ENCODE assay signal across 15 cellular contexts in the genomic region with DNA sequence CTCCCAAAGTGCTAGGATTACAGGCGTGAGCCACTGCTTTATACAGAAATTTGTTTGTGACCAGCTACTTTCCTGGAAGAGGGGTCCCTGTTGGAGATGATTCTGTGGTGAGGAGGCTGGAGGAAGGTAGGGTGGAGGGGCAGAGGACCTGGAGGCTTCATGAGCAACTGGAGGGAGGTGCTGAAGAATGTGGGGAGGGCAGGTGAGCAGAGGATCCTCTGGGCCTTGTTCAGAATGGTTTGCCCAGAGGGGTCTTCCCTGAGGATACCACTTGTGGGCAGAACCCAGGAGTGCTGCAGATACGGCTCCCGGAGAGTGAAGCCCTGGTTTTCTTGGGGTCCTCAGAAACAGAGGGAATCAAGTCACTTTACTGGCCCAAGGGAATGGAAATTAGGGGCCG.
DNase-seq lines count a peak whose midpoint lies in the region; ATAC-seq, FAIRE-seq and TF ChIP-seq lines count a peak whose summit lies in the region.
"Had no signal": no experiment of that assay in that cellular context is flagged by ENCODE, and none has a peak within 500 bp of the region (broad histone marks: within the 10 kb centered on the region; RNA-seq: fewer than 3 reads in every experiment).

No MANE protein-coding gene starts in this region.

- 58% methylated on average over 3 of the region's 4 CpGs for WGBS in HepG2 (ENCODE audit: low lambda C conversion rate)
- 100% methylated on average over 1 of the region's 4 CpGs for WGBS in right lobe of liver (ENCODE audit: insufficient coverage, low coverage, low lambda C conversion rate, missing lambda C conversion rate)
- 88 to 95% methylated on average over 4 of the region's 4 CpGs for WGBS in ectodermal cell, 2 experiments

- TF ChIP-seq RAD21 in HepG2 (CRISPR knock-in tag; IDR thresholded peaks at IDR 0.05): no peak

- H4K20me1 ChIP-seq in HepG2 (ENCODE audit: insufficient read depth, low read length): no peaks in the 10 kb centered on the region

- H3K27me3 ChIP-seq in HepG2 (ENCODE audit: control insufficient read depth in 1 of 2, insufficient read depth in 2 of 2, low read length in 2 of 2): peaks cover 1 to 6% of the 10 kb centered on the region in 2 experiments; a peak in 2 of 5 replicates
- no peaks in the 10 kb centered on the region for H3K27me3 ChIP-seq in right lobe of liver
- no peaks in the 10 kb centered on the region for H3K27me3 ChIP-seq in ectodermal cell (ENCODE audit: control insufficient read depth, insufficient read depth, low read length, poor library complexity, severe bottlenecking)

- peak overlapping the region; percentile 38 for H3K4me3 Mint-ChIP-seq in nephron progenitor cell
- H3K4me3 Mint-ChIP-seq in naive thymus-derived CD8-positive, alpha-beta T cell: no peak overlapping the region
- H3K4me3 Mint-ChIP-seq: activated CD8-positive, alpha-beta T cell treated with anti-CD3 and anti-CD28 coated beads, Interleukin-2, amount 10 ng/mL, durations not matched to agents 7 days and 5 days; CD4-positive, alpha-beta memory T cell had no signal

- no peak overlapping the region for H3K9ac ChIP-seq in HepG2 (ENCODE audit: insufficient read depth, low read depth, low read length)
- H3K9ac ChIP-seq: SK-N-SH had no signal

- CTCF ChIA-PET in HepG2 (lab: Yijun Ruan, JAX; ENCODE audit: low intra/inter-chr PET ratio, low total read pairs): no interaction called here

- peaks cover 9% of the 10 kb centered on the region for H3K9me3 Mint-ChIP-seq in nephron progenitor cell
- peaks cover 0 to 10% (median 3%) of the 10 kb centered on the region in 9 donors for H3K9me3 Mint-ChIP-seq in naive thymus-derived CD8-positive, alpha-beta T cell

- H3K4me2 ChIP-seq in HepG2 (ENCODE audit: low read depth, low read length): peak overlapping the region; percentile 93
- H3K4me2 ChIP-seq: SK-N-SH had no signal

- POLR2A ChIA-PET in HepG2 (lab: Yijun Ruan, JAX): no interaction called here
- POLR2A ChIA-PET in naive thymus-derived CD8-positive, alpha-beta T cell (lab: Charles Lee): interaction anchor here (0.5 kb wide), 1 partner anchor 31 kb away, joined by 3 read pairs; no protein-coding TSS in a partner anchor

- TF ChIP-seq POLR2A in HepG2 (IDR thresholded peaks at IDR 0.05; ENCODE audit: insufficient read depth in 1 of 2, low read depth in 2 of 2, low read length in 2 of 2) (no peak), right lobe of liver (IDR thresholded peaks at IDR 0.05) (no peak), erythroblast (IDR thresholded peaks at IDR 0.05; ENCODE audit: low read length) (no peak)

- intact Hi-C loops in HepG2 (cut with micrococcal nuclease; ENCODE audit: unreplicated experiment): no loop called here
- intact Hi-C loops in right lobe of liver (cut with DNase I): no loop called here

- peak overlapping the region; percentile 46 for H2AFZ ChIP-seq in HepG2 (ENCODE audit: low read length)

- H3K4me1 ChIP-seq in HepG2 (ENCODE audit: insufficient read depth, low read length): peaks cover 50% of the 10 kb centered on the region
- peaks cover 0 to 42% (median 22%) of the 10 kb centered on the region in 4 donors for H3K4me1 ChIP-seq in right lobe of liver
- H3K4me1 ChIP-seq in ectodermal cell (ENCODE audit: control insufficient read depth, insufficient read depth, low read length): peaks cover 33% of the 10 kb centered on the region

- in situ Hi-C loops in HepG2 (cut with HindIII; ENCODE audit: extremely low pct_ligation_motif_present, low pct_unique_long_range_greater_than_20kb): no loop called here

- DNase-seq in HepG2 (ENCODE audit: low spot score): no peak
- DNase-seq in right lobe of liver: no peak
- DNase-seq in nephron progenitor cell: no peak
- no peak for DNase-seq in naive thymus-derived CD8-positive, alpha-beta T cell
- DNase-seq in RPMI8226: no peak
- no peak for DNase-seq in activated CD4-positive, alpha-beta T cell treated with anti-CD3 and anti-CD28 coated beads for 4 hours
- DNase-seq in erythroblast (lab: John Stamatoyannopoulos, UW): no peak
- DNase-seq: activated CD8-positive, alpha-beta T cell treated with anti-CD3 and anti-CD28 coated beads, Interleukin-2, amount 10 ng/mL, durations not matched to agents 7 days and 5 days; activated effector memory CD4-positive, alpha-beta T cell treated with Interleukin-2 at 50 U/mL for 16 hours; CD4-positive, alpha-beta memory T cell; OCI-M1; SK-N-SH; stimulated activated naive CD4-positive, alpha-beta T cell treated with Interleukin-2 at 50 U/mL for 16 hours had no signal

- TF ChIP-seq CTCF in HepG2 (CRISPR knock-in tag; IDR thresholded peaks at IDR 0.05) (no peak), right lobe of liver (IDR thresholded peaks at IDR 0.05) (no peak), nephron progenitor cell (IDR thresholded peaks at IDR 0.05) (no peak)

- no peak overlapping the region for H3K27ac Mint-ChIP-seq in nephron progenitor cell
- peak overlapping the region in 2 of 10 donors; percentile 17 to 24 for H3K27ac Mint-ChIP-seq in naive thymus-derived CD8-positive, alpha-beta T cell
- H3K27ac Mint-ChIP-seq: CD4-positive, alpha-beta memory T cell had no signal

- H3K36me3 Mint-ChIP-seq in nephron progenitor cell (ENCODE audit: low read depth): peaks cover 11% of the 10 kb centered on the region
- peaks cover 0 to 8% (median 3%) of the 10 kb centered on the region in 3 donors for H3K36me3 Mint-ChIP-seq in naive thymus-derived CD8-positive, alpha-beta T cell
- H3K36me3 Mint-ChIP-seq: CD4-positive, alpha-beta memory T cell had no signal

- no peaks in the 10 kb centered on the region for H3K79me2 ChIP-seq in HepG2 (ENCODE audit: insufficient read depth, low read length)

- H3K4me3 ChIP-seq in HepG2 (replicated peaks in 1 of 3; ENCODE audit: insufficient read depth in 1 of 3, low read depth in 2 of 3, low read length in 3 of 3): peak overlapping the region in 2 of 3 experiments; percentile 43 to 67; a peak in 1 of 6 replicates
- no peak overlapping the region for H3K4me3 ChIP-seq in right lobe of liver
- no peak overlapping the region for H3K4me3 ChIP-seq in ectodermal cell (ENCODE audit: insufficient read depth, low read depth, low read length)

- H3K27ac ChIP-seq in HepG2 (ENCODE audit: extremely low read length, insufficient read depth, low read length) (no peak overlapping the region), right lobe of liver (no peak overlapping the region), ectodermal cell (ENCODE audit: insufficient read depth, low read depth, low read length, poor library complexity, severe bottlenecking) (peak overlapping the region; percentile 77)

- no TSS peak for BruUV-seq in HepG2 (replicated peaks; lab: Mats Ljungman, UMichigan)

- H3K9me3 ChIP-seq in HepG2 (ENCODE audit: low read length) (no peaks in the 10 kb centered on the region), right lobe of liver (no peaks in the 10 kb centered on the region), ectodermal cell (ENCODE audit: control insufficient read depth, low read length) (no peaks in the 10 kb centered on the region)
- H3K9me3 ChIP-seq: SK-N-SH had no signal

- ATAC-seq in HepG2: no peak
- no peak for ATAC-seq in right lobe of liver
- no peak for ATAC-seq in naive thymus-derived CD8-positive, alpha-beta T cell
- ATAC-seq: activated CD8-positive, alpha-beta T cell treated with anti-CD3 and anti-CD28 coated beads, Interleukin-2, amount 10 ng/mL, durations not matched to agents 7 days and 5 days had no signal

- H3K27me3 Mint-ChIP-seq in nephron progenitor cell (ENCODE audit: low read depth, poor library complexity): no peaks in the 10 kb centered on the region
- peaks cover 0 to 9% (median 1%) of the 10 kb centered on the region in 5 donors for H3K27me3 Mint-ChIP-seq in naive thymus-derived CD8-positive, alpha-beta T cell

- no peaks in the 10 kb centered on the region for H3K36me3 ChIP-seq in HepG2 (replicated peaks in 1 of 2; ENCODE audit: control insufficient read depth in 1 of 2, insufficient read depth in 2 of 2, low read length in 2 of 2)
- no peaks in the 10 kb centered on the region for H3K36me3 ChIP-seq in right lobe of liver
- no peaks in the 10 kb centered on the region for H3K36me3 ChIP-seq in ectodermal cell (ENCODE audit: control insufficient read depth, insufficient read depth, low read length)

- H3K4me1 Mint-ChIP-seq in nephron progenitor cell: peaks cover 82% of the 10 kb centered on the region
- peaks cover 8 to 39% (median 30%) of the 10 kb centered on the region in 4 donors for H3K4me1 Mint-ChIP-seq in naive thymus-derived CD8-positive, alpha-beta T cell

- no peak for FAIRE-seq in HepG2 (lab: Jason Lieb, UNC)
- FAIRE-seq: A204.1 had no signal

- TF ChIP-seq EP300 in HepG2 (IDR thresholded peaks at IDR 0.05; ENCODE audit: low read depth in 2 of 2, low read length in 2 of 2) (no peak), HepG2 (CRISPR knock-in tag; IDR thresholded peaks at IDR 0.05; ENCODE audit: borderline replicate concordance) (no peak)

TF ChIP-seq in HepG2, 621 proteins besides CTCF, POLR2A, EP300 and RAD21:
- TF ChIP-seq MAX (IDR thresholded peaks at IDR 0.05) (no peak), ZNF816 (CRISPR knock-in tag; IDR thresholded peaks at IDR 0.05; ENCODE audit: borderline replicate concordance) (no peak), ZNF598 (CRISPR knock-in tag; IDR thresholded peaks at IDR 0.05; ENCODE audit: borderline replicate concordance) (no peak)

Comparison
In these comparisons a context has a peak if more than half of its experiments do, and no peak if none do; other contexts are left out.
1. H3K4me3 ChIP-seq: peak in HepG2 (2 of 3); none in right lobe of liver (0 of 3) and ectodermal cell (single experiment).